In the genomic region with DNA sequence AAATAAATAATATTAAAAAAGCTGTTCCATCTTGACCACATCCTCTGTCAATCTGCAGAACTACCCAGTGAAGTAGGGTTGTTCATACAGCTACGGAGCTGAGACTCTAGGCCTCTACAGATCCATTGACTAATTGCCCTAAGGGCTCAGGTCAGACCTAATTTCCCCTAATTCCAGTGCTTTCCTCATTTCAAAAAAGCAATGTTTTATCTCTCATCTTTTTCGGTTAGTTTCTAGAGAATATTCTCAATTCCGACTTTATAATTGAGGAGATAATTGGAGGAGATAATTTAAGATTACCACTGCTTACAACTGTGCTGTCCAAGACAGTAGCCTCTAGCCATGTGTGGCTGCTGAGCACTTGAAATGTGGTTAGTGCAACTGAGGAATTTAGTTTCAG, we compare ENCODE assay signal across 20 cellular contexts.
A peak's percentile ranks its signal among the peaks of the same experiment; 100 is the strongest.
DNase-seq lines count a peak whose midpoint lies in the region; ATAC-seq and TF ChIP-seq lines count a peak whose summit lies in the region.
"Had no signal": no experiment of that assay in that cellular context is flagged by ENCODE, and none has a peak within 500 bp of the region (broad histone marks: within the 10 kb centered on the region; RNA-seq: fewer than 3 reads in every experiment).

No MANE protein-coding gene starts in this region.

- H3K4me3 ChIP-seq in gastroesophageal sphincter = no peak overlapping the region
- H3K4me3 ChIP-seq: BLaER1, GM12878, HAP-1 had no signal

- H3K27me3 ChIP-seq in gastroesophageal sphincter = no peaks in the 10 kb centered on the region
- H3K27me3 ChIP-seq: BLaER1 had no signal

- no peak for TF ChIP-seq POLR2A in gastroesophageal sphincter (IDR thresholded peaks at IDR 0.05)

- no peak overlapping the region for H3K27ac ChIP-seq in gastroesophageal sphincter
- H3K27ac ChIP-seq: 22Rv1, BLaER1, C4-2B had no signal

- H3K9me3 ChIP-seq in gastroesophageal sphincter = no peaks in the 10 kb centered on the region
- H3K9me3 ChIP-seq: BLaER1, Caco-2, HAP-1 had no signal

- DNase-seq in M059J (ENCODE audit: low read depth) (peak; percentile 22), SK-N-DZ (ENCODE audit: low spot score) (peak; percentile 71), foreskin melanocyte (peak; percentile 35), NCI-H748 (lab: John Stamatoyannopoulos, UW; ENCODE audit: unreplicated experiment) (no peak)
- DNase-seq: Caco-2; CD4-positive, CD25-positive, alpha-beta regulatory T cell; CD8-positive, alpha-beta T cell; DMS 273 treated with DMSO at 0.1 percent for 48 hours; DMS79; EL; GDM1; GOT3; HFFc6 had no signal

- ATAC-seq in GM18907 (IDR thresholded peaks at IDR 0.05; ENCODE audit: unreplicated experiment) = no peak
- ATAC-seq in gastroesophageal sphincter = no peak
- ATAC-seq: CD8-positive, alpha-beta T cell; GM12878 had no signal

- no peak for TF ChIP-seq CTCF in gastroesophageal sphincter (IDR thresholded peaks at IDR 0.05)

- no peaks in the 10 kb centered on the region for H3K36me3 ChIP-seq in gastroesophageal sphincter
- H3K36me3 ChIP-seq: BLaER1, HAP-1 had no signal

- WGBS in gastroesophageal sphincter (ENCODE audit: low coverage in 1 of 2), 2 donors = 79 to 81% methylated on average over 3 of the region's 3 CpGs

- H3K4me1 ChIP-seq in gastroesophageal sphincter = no peaks in the 10 kb centered on the region
- H3K4me1 ChIP-seq: BLaER1, Caco-2 had no signal

- TF ChIP-seq EP300 in gastroesophageal sphincter (IDR thresholded peaks at IDR 0.05) = no peak
